1 cellular context compared by ENCODE assay signal in the genomic region with DNA sequence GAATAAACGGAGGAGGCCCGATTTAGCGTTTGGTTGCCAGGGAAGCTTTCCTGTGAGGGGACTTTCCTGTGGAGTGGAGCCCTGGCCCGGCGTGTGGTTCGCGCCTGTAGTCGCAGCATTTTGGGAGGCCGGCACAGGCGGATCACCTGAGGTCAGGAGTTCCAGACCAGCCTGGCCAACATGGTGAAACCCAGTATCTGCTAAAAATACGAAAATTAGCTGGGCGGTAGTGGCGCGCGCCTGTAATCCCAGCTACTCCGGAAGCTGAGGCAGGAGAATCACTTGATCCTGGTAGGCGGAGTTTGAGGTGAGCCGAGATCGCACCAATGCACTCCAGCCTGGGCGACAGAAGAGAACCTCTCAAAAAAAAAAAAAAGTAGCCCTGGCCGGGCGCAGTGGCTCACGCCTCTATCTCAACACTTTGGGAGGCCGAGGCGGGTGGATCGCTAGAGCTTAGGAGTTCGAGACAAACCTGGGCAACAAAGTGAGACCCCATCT.
TF ChIP-seq lines count a peak whose summit lies in the region.

No MANE protein-coding gene starts in this region.

TF ChIP-seq in endothelial cell of umbilical vein, 7 proteins besides CTCF, POLR2A, EP300 and RAD21:
- TF ChIP-seq JUN (IDR thresholded peaks at IDR 0.05; ENCODE audit: borderline replicate concordance, insufficient read depth, insufficient read length, low read depth) (no peak), EZH2 (IDR thresholded peaks at IDR 0.05; ENCODE audit: borderline replicate concordance, low read depth, low read length, severe bottlenecking) (no peak), GATA2 (IDR thresholded peaks at IDR 0.05; ENCODE audit: insufficient read depth, insufficient read length, low read depth, low read length) (no peak), FOS (IDR thresholded peaks at IDR 0.05; ENCODE audit: borderline replicate concordance, insufficient read depth, low read length) (no peak), MYC (IDR thresholded peaks at IDR 0.05; ENCODE audit: low read depth, low read length) (no peak), POLR2AphosphoS5 (IDR thresholded peaks at IDR 0.05; ENCODE audit: insufficient read depth, low read depth, low read length) (no peak)
- TF ChIP-seq, protein P1, sequence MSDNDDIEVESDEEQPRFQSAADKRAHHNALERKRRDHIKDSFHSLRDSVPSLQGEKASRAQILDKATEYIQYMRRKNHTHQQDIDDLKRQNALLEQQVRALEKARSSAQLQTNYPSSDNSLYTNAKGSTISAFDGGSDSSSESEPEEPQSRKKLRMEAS (IDR thresholded peaks at IDR 0.05; ENCODE audit: insufficient read depth, insufficient read length), result no peak
